In the genomic region with DNA sequence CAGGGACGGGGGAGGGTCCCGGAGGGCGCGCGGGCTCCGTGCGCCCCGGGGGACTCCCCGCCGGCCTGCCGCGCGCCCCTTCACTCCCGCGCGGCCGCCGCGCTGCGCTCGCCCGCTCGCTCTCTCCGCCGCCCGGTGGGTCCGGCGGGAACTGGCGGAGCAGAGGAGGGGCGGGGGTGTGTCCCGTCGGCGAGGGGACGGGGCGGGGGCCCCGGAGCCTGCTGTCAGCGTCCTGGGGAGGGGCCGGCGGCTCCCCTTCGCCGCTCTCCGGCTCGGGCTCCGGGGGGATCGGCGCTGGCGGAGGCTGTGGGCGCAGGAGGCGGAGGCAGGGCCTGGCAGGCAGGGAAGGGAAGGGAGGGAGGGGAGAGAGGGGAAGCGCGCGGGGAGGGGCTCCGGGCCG, we compare ENCODE assay signal across 8 cellular contexts. TPM values are rescaled to one million over a fixed set of nuclear protein-coding genes. Genes with fewer than 3 reads are reported as not detected.
DNase-seq lines count a peak whose midpoint lies in the region; ATAC-seq and TF ChIP-seq lines count a peak whose summit lies in the region.

Gene SH3PXD2A, minus strand, starts transcription at position 153 of the 400 bp plus-strand sequence. CDS start 310 bp downstream, outside the sequence.

- H3K4me3 ChIP-seq in LNCaP clone FGC (ENCODE audit: low read depth, low read length) (peak within 1 kb of the TSS; percentile 43), neuron (ENCODE audit: low read length) (peak within 1 kb of the TSS; percentile 50)

- ATAC-seq in activated T-cell treated with anti-CD3 and anti-CD28 coated beads, Interleukin-2, amount 50 U/mL, for 72 hours (replicated peaks in 1 of 2), result peak; percentile 73
- ATAC-seq in HG02798 (IDR thresholded peaks at IDR 0.05; ENCODE audit: poor library complexity, unreplicated experiment), result no peak

- H3K27me3 Mint-ChIP-seq in activated T-cell treated with anti-CD3 and anti-CD28 coated beads, Interleukin-2, amount 50 U/mL, for 72 hours (ENCODE audit: low read depth), result peaks cover 46% of the 10 kb centered on the region

- H3K9me3 Mint-ChIP-seq in activated T-cell treated with anti-CD3 and anti-CD28 coated beads, Interleukin-2, amount 50 U/mL, for 72 hours, result no peaks in the 10 kb centered on the region

- no peaks in the 10 kb centered on the region for H3K9me3 ChIP-seq in neuron (ENCODE audit: low read length)

- H3K36me3 ChIP-seq in neuron (ENCODE audit: insufficient read depth, low read length), result no peaks in the 10 kb centered on the region

- H3K4me3 Mint-ChIP-seq in activated T-cell treated with anti-CD3 and anti-CD28 coated beads, Interleukin-2, amount 50 U/mL, for 72 hours, result peak within 1 kb of the TSS; percentile 88 to 89

- peaks cover 20% of the 10 kb centered on the region for H3K4me1 ChIP-seq in neuron (ENCODE audit: insufficient read depth, low read length)

- H3K36me3 Mint-ChIP-seq in activated T-cell treated with anti-CD3 and anti-CD28 coated beads, Interleukin-2, amount 50 U/mL, for 72 hours (ENCODE audit: insufficient read depth in 2 of 2), result no peaks in the 10 kb centered on the region

- H3K4me1 Mint-ChIP-seq in activated T-cell treated with anti-CD3 and anti-CD28 coated beads, Interleukin-2, amount 50 U/mL, for 72 hours (ENCODE audit: low read depth), result peaks cover 10% of the 10 kb centered on the region

- H3K27ac ChIP-seq in C4-2B, result no peak within 1 kb of the TSS

- peak; percentile 41 for TF ChIP-seq CTCF in C4-2B (conservative IDR thresholded peaks at IDR 0.05)
- TF ChIP-seq CTCF in LNCaP clone FGC (IDR thresholded peaks at IDR 0.05; ENCODE audit: control insufficient read depth, extremely low read depth, insufficient read depth), result no peak; the same call in 1 of the 2 replicates

- H2AFZ ChIP-seq in neuron (ENCODE audit: low read depth, low read length), result peak within 1 kb of the TSS; percentile 37

- H3K27me3 ChIP-seq in neuron (ENCODE audit: insufficient read depth, low read length), result peaks cover 29% of the 10 kb centered on the region

- H3K27ac Mint-ChIP-seq in activated T-cell treated with anti-CD3 and anti-CD28 coated beads, Interleukin-2, amount 50 U/mL, for 72 hours, result peak within 1 kb of the TSS; percentile 22

- DNase-seq in LNCaP clone FGC (ENCODE audit: low read depth) (no peak), glomerular endothelial cell (ENCODE audit: extremely low read depth, low read depth, low spot score) (no peak), DMS153 (lab: John Stamatoyannopoulos, UW) (no peak), GOT3 (lab: John Stamatoyannopoulos, UW) (no peak)
- DNase-seq in activated T-cell treated with anti-CD3 and anti-CD28 coated beads, Interleukin-2, amount 50 U/mL, for 72 hours, result peak; percentile 38 to 44

RNA-seq across cellular contexts. Expression of gene SH3PXD2A, which starts in this region (rescaled TPM):
- 10 to 100 TPM in 1 of 2 donors, 1 to 10 TPM in 1; 7.8 to 10.2 TPM for total RNA-seq in activated T-cell treated with anti-CD3 and anti-CD28 coated beads, Interleukin-2, amount 50 U/mL, for 72 hours
- 21.7 and 24.9 TPM in 2 replicates for total RNA-seq in glomerular endothelial cell

Comparison
In these comparisons a context has a peak if more than half of its experiments do, and no peak if none do; other contexts are left out.
1. DNase-seq: peak in activated T-cell treated with anti-CD3 and anti-CD28 coated beads, Interleukin-2, amount 50 U/mL, for 72 hours (2 of 2); none in LNCaP clone FGC (single experiment), glomerular endothelial cell (single experiment), DMS153 (single experiment) and GOT3 (single experiment).